10 cellular contexts compared by ENCODE assay signal in genomic region chrX:119015407-119016242, GRCh38. TPM values are rescaled to one million over a fixed set of nuclear protein-coding genes. Genes with fewer than 3 reads are reported as not detected.
DNase-seq lines count a peak whose midpoint lies in the region; ATAC-seq and TF ChIP-seq lines count a peak whose summit lies in the region.
"Had no signal": no experiment of that assay in that cellular context is flagged by ENCODE, and none has a peak within 500 bp of the region (broad histone marks: within the 10 kb centered on the region; RNA-seq: fewer than 3 reads in every experiment).

No MANE protein-coding gene starts in this region.

- no peaks in the 10 kb centered on the region for H3K27me3 Mint-ChIP-seq in T-helper 2 cell treated with Interferon-gamma antibody and Interleukin-4, amounts not matched to agents 5 μg/mL and 100 μg/mL, for 36 hours (ENCODE audit: low read depth)

- no peaks in the 10 kb centered on the region for H3K9me3 Mint-ChIP-seq in T-helper 2 cell treated with Interferon-gamma antibody and Interleukin-4, amounts not matched to agents 5 μg/mL and 100 μg/mL, for 36 hours

- no peak overlapping the region for H3K4me3 Mint-ChIP-seq in T-helper 2 cell treated with Interferon-gamma antibody and Interleukin-4, amounts not matched to agents 5 μg/mL and 100 μg/mL, for 36 hours

- no peak for TF ChIP-seq CTCF in heart right ventricle (IDR thresholded peaks at IDR 0.05)

- peaks cover 0 to 11% (median 0%) of the 10 kb centered on the region in 11 donors for H3K9me3 ChIP-seq in heart right ventricle

- peaks cover 0 to 43% (median 0%) of the 10 kb centered on the region in 9 donors for H3K36me3 ChIP-seq in heart right ventricle

- peak; percentile 95 for ATAC-seq in GM19397 (IDR thresholded peaks at IDR 0.05; ENCODE audit: unreplicated experiment)
- peak; percentile 97 for ATAC-seq in HG03432 (IDR thresholded peaks at IDR 0.05; ENCODE audit: unreplicated experiment)
- peak in 6 of 8 donors; percentile 33 to 88 (median 51) for ATAC-seq in heart right ventricle

- no peaks in the 10 kb centered on the region for H3K27me3 ChIP-seq in heart right ventricle

- 43 to 51% methylated on average over 7 of the region's 7 CpGs for WGBS in heart right ventricle, 2 donors

- H3K36me3 Mint-ChIP-seq in T-helper 2 cell treated with Interferon-gamma antibody and Interleukin-4, amounts not matched to agents 5 μg/mL and 100 μg/mL, for 36 hours (ENCODE audit: low read depth) = no peaks in the 10 kb centered on the region

- H3K4me3 ChIP-seq in heart right ventricle = no peak overlapping the region

- DNase-seq in CD1c-positive myeloid dendritic cell (ENCODE audit: extremely low spot score) = peak; percentile 89
- DNase-seq in T-helper 2 cell treated with Interferon-gamma antibody and Interleukin-4, amounts not matched to agents 5 μg/mL and 100 μg/mL, for 36 hours (ENCODE audit: low spot score) = peak; percentile 18
- peak; percentile 36 to 49 for DNase-seq in heart right ventricle
- peak; percentile 9 for DNase-seq in stimulated activated CD8-positive, alpha-beta memory T cell treated with anti-CD3 and anti-CD28 coated beads, Interleukin-4, amount 100 ng/mL, for 24 hours (ENCODE audit: low read depth)
- DNase-seq in SHP77 treated with DMSO at 0.1 percent for 48 hours (lab: John Stamatoyannopoulos, UW) = no peak
- no peak for DNase-seq in inferior parietal cortex (ENCODE audit: extremely low spot score)

- intact Hi-C loops in heart right ventricle (cut with DNase I) = no loop called here

- H3K27ac Mint-ChIP-seq in T-helper 2 cell treated with Interferon-gamma antibody and Interleukin-4, amounts not matched to agents 5 μg/mL and 100 μg/mL, for 36 hours = no peak overlapping the region

- peak overlapping the region in 1 of 10 donors; percentile 54 for H3K27ac ChIP-seq in heart right ventricle
- H3K27ac ChIP-seq: KMS-11 had no signal

- H3K4me1 Mint-ChIP-seq in T-helper 2 cell treated with Interferon-gamma antibody and Interleukin-4, amounts not matched to agents 5 μg/mL and 100 μg/mL, for 36 hours (ENCODE audit: low read depth) = peaks cover 8% of the 10 kb centered on the region

- peaks cover 0 to 13% (median 0%) of the 10 kb centered on the region in 9 donors for H3K4me1 ChIP-seq in heart right ventricle

RNA-seq across cellular contexts. Expression of gene LONRF3, which starts 41.2 kb away (rescaled TPM):
- 1 to 10 TPM in 8 of 10 donors, under 1 TPM in 2; 0.43 to 6.1 (median 1.4) TPM for total RNA-seq in heart right ventricle
- polyA plus RNA-seq in heart right ventricle = 1 to 10 TPM in 1 of 2 donors, under 1 TPM in 1; 0.65 to 1.3 TPM

RNA-seq across cellular contexts. Expression of gene CT47C1, which starts 57.2 kb away (rescaled TPM):
- total RNA-seq in heart right ventricle = not detected
- polyA plus RNA-seq in heart right ventricle = not detected
- total RNA-seq: lower leg skin had no signal

Comparison
In these comparisons a context has a peak if more than half of its experiments do, and no peak if none do; other contexts are left out.
1. DNase-seq: peak in CD1c-positive myeloid dendritic cell (single experiment), T-helper 2 cell treated with Interferon-gamma antibody and Interleukin-4, amounts not matched to agents 5 μg/mL and 100 μg/mL, for 36 hours (single experiment), heart right ventricle (2 of 2) and stimulated activated CD8-positive, alpha-beta memory T cell treated with anti-CD3 and anti-CD28 coated beads, Interleukin-4, amount 100 ng/mL, for 24 hours (single experiment); none in SHP77 treated with DMSO at 0.1 percent for 48 hours (single experiment) and inferior parietal cortex (single experiment).
2. Peak in every context shown above with its lines, with median percentiles within 50 percentile points of each other: ATAC-seq.